8 cellular contexts compared by ENCODE assay signal in the genomic region with DNA sequence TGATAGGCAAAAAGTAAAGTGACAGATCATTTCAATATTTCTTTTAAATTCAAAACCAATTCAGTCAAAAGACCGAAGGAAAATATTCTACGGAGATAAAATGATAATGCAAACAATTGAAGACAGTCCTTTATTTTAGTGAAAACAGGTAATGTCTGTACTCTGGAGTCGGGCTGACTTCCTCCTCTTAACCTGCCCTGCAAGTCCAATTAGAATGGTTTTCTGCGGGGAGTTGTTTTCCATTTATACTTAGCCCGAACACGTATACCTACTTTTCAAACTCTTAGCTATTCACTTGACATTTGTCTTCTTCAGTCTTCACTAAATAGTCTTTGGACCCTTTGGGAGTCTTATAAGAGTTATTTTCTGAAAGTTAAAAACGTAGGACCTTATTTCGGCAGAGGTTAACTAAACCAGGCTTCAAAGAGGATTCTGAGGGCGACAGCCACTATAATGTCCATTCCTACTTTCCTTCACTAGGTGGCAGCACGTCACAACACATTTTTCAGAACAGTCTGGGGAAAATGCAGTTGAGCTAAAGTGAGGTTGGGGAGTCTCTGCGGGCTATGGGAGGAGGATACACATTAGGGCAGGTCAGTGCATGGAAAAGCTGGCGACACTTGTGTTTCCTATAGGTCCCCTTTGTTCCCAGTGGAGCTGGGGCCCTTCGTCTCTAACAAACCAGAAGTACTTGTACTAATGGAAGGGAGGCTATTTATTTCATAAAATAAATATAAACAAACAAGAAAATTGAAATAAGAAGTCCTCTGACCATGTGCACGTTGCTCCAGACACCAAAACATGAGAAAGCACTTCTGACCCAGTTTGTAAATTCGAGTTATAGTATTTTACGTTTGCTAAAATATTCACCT.
DNase-seq lines count a peak whose midpoint lies in the region; ATAC-seq and TF ChIP-seq lines count a peak whose summit lies in the region.

No MANE protein-coding gene starts in this region.

- H3K36me3 ChIP-seq in DND-41 (ENCODE audit: insufficient read depth, low read length) (no peaks in the 10 kb centered on the region), SU-DHL-6 (ENCODE audit: low read length) (no peaks in the 10 kb centered on the region)

- TF ChIP-seq CTCF in DND-41 (IDR thresholded peaks at IDR 0.05; ENCODE audit: borderline replicate concordance, extremely low read depth, low read length, poor library complexity, severe bottlenecking) = peak; percentile 88
- TF ChIP-seq CTCF in SU-DHL-6 (IDR thresholded peaks at IDR 0.05; ENCODE audit: insufficient read depth, low read length, poor library complexity, severe bottlenecking) = peak; percentile 62

- H3K4me1 ChIP-seq in DND-41 (ENCODE audit: insufficient read depth, low read length) = no peaks in the 10 kb centered on the region

- H3K4me3 ChIP-seq in DND-41 (ENCODE audit: low read depth in 1 of 2, low read length in 2 of 2) (no peak overlapping the region), SU-DHL-6 (ENCODE audit: insufficient read depth, low read length, poor library complexity, severe bottlenecking) (no peak overlapping the region)

- H3K9me3 ChIP-seq in DND-41 (ENCODE audit: insufficient read depth, low read length, severe bottlenecking) (no peaks in the 10 kb centered on the region), SU-DHL-6 (ENCODE audit: insufficient read depth, low read length) (no peaks in the 10 kb centered on the region)

- H3K27me3 ChIP-seq in DND-41 (ENCODE audit: insufficient read depth, low read length, poor library complexity) = peaks cover 17% of the 10 kb centered on the region
- no peaks in the 10 kb centered on the region for H3K27me3 ChIP-seq in SU-DHL-6 (ENCODE audit: low read length)

- no peak overlapping the region for H3K9ac ChIP-seq in DND-41 (ENCODE audit: low read depth, low read length)
- no peak overlapping the region for H3K9ac ChIP-seq in SU-DHL-6 (ENCODE audit: low read length)

- H3K27ac ChIP-seq in DND-41 (ENCODE audit: low read length) = no peak overlapping the region
- no peak overlapping the region for H3K27ac ChIP-seq in SU-DHL-6 (ENCODE audit: low read depth, low read length)

- H2AFZ ChIP-seq in DND-41 (ENCODE audit: low read depth, low read length) (no peak overlapping the region), SU-DHL-6 (ENCODE audit: low read depth, low read length, severe bottlenecking) (no peak overlapping the region)

- H4K20me1 ChIP-seq in DND-41 (ENCODE audit: insufficient read depth, low read length) = no peaks in the 10 kb centered on the region
- no peaks in the 10 kb centered on the region for H4K20me1 ChIP-seq in SU-DHL-6 (ENCODE audit: low read depth, low read length)

- ATAC-seq in DND-41 (ENCODE audit: insufficient read depth, low read depth) (peak; percentile 82), left lobe of liver (peak; percentile 96), GM21786 (IDR thresholded peaks at IDR 0.05; ENCODE audit: unreplicated experiment) (no peak)

- no peaks in the 10 kb centered on the region for H3K79me2 ChIP-seq in DND-41 (ENCODE audit: insufficient read depth, low read length)
- H3K79me2 ChIP-seq in SU-DHL-6 (ENCODE audit: insufficient read depth, low read length) = no peaks in the 10 kb centered on the region

- DNase-seq in DND-41 (peak; percentile 59), H4 (ENCODE audit: low spot score) (peak; percentile 69), NCI-H1417 treated with DMSO at 0.1 percent for 48 hours (lab: John Stamatoyannopoulos, UW) (peak; percentile 7), cerebellum (ENCODE audit: low spot score) (peak; percentile 31), left lobe of liver (ENCODE audit: low spot score) (peak; percentile 59)
- DNase-seq in stimulated activated CD4-positive, alpha-beta T cell treated with anti-CD3 and anti-CD28 coated beads, Interleukin-4, amount 100 ng/mL, for 48 hours (ENCODE audit: low read depth in 2 of 2) = peak; percentile 1 to 9

- no peaks in the 10 kb centered on the region for H3F3A ChIP-seq in SU-DHL-6 (ENCODE audit: insufficient read depth)

- H3K4me2 ChIP-seq in DND-41 (ENCODE audit: insufficient read depth, low read length) = no peak overlapping the region
- no peak overlapping the region for H3K4me2 ChIP-seq in SU-DHL-6 (ENCODE audit: low read depth, low read length, poor library complexity, severe bottlenecking)

- H3K9me2 ChIP-seq in SU-DHL-6 (replicated peaks; ENCODE audit: insufficient read depth, low read length) = no peaks in the 10 kb centered on the region

Comparison
In these comparisons a context has a peak if more than half of its experiments do, and no peak if none do; other contexts are left out.
1. DNase-seq: peak in every context shown above with its lines; median percentile 69 in H4; 59 in DND-41; 59 in left lobe of liver; 31 in cerebellum; 7 in NCI-H1417 treated with DMSO at 0.1 percent for 48 hours; 5 in stimulated activated CD4-positive, alpha-beta T cell treated with anti-CD3 and anti-CD28 coated beads, Interleukin-4, amount 100 ng/mL, for 48 hours.